In genomic region chr9:94922691-94923107, GRCh38 we compare ENCODE assay signal across 1 cellular context.
TF ChIP-seq lines count a peak whose summit lies in the region.

No MANE protein-coding gene starts in this region.

TF ChIP-seq in HCT116, 20 proteins besides CTCF, POLR2A, EP300 and RAD21 (continued from another document):
- TF ChIP-seq EGR1 (IDR thresholded peaks at IDR 0.05; ENCODE audit: low read depth) (no peak), ZFX (IDR thresholded peaks at IDR 0.05) (no peak), ATF3 (IDR thresholded peaks at IDR 0.05) (no peak), EZH2 (IDR thresholded peaks at IDR 0.05) (no peak), SP1 (IDR thresholded peaks at IDR 0.05; ENCODE audit: low read depth) (no peak), CBX3 (IDR thresholded peaks at IDR 0.05; ENCODE audit: low read depth) (no peak)
